9 cellular contexts compared by ENCODE assay signal in the genomic region with DNA sequence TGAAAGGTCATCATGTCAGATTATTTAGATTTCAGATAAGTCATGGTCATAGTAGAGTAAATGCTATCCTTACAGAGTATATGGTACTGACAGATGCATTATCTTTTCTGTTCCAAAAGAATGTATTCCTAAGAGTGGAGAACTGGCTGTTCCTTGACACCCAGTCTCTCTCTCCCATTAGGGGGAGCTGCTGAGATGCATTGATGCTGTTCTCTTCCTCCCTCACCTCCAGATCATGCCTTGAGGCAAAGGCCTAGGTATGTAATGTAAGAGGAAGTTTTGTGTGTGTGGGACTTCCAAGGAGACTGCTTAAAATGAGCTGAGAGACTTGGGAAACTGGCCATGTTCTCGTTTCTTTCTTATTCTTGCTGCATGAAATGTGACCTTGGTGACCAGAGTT.
A peak's percentile ranks its signal among the peaks of the same experiment; 100 is the strongest.
DNase-seq lines count a peak whose midpoint lies in the region; TF ChIP-seq lines count a peak whose summit lies in the region.
"Had no signal": no experiment of that assay in that cellular context is flagged by ENCODE, and none has a peak within 500 bp of the region (broad histone marks: within the 10 kb centered on the region; RNA-seq: fewer than 3 reads in every experiment).

No MANE protein-coding gene starts in this region.

- peaks cover 0 to 5% (median under 1%) of the 10 kb centered on the region in 4 donors for H3K4me1 Mint-ChIP-seq in CD4-positive, alpha-beta memory T cell
- no peaks in the 10 kb centered on the region for H3K4me1 Mint-ChIP-seq in activated CD4-positive, alpha-beta memory T cell treated with anti-CD3 and anti-CD28 coated beads for 36 hours (ENCODE audit: low read depth)

- H3K27me3 Mint-ChIP-seq in CD4-positive, alpha-beta memory T cell, result no peaks in the 10 kb centered on the region
- H3K27me3 Mint-ChIP-seq in activated CD4-positive, alpha-beta memory T cell treated with anti-CD3 and anti-CD28 coated beads for 36 hours, result no peaks in the 10 kb centered on the region

- CTCF ChIA-PET in CD4-positive, alpha-beta memory T cell (lab: Charles Lee; ENCODE audit: partially characterized antibody), result interaction anchor here (0.6 kb wide), 1 partner anchor 332 kb away, joined by 3 read pairs; no protein-coding TSS in a partner anchor
- CTCF ChIA-PET in activated CD4-positive, alpha-beta memory T cell treated with anti-CD3 and anti-CD28 coated beads for 36 hours (lab: Charles Lee), result interaction anchor here (0.6 to 0.7 kb wide), 2 partner anchors 133 to 246 kb away, joined by 3 read pairs; no protein-coding TSS in a partner anchor

- no peak overlapping the region for H3K4me3 ChIP-seq in CD4-positive, alpha-beta memory T cell (ENCODE audit: low read length in 2 of 2)
- no peak overlapping the region for H3K4me3 ChIP-seq in GM12864 (ENCODE audit: low read depth, low read length)
- no peak overlapping the region for H3K4me3 ChIP-seq in epithelial cell of proximal tubule (ENCODE audit: low read depth, low read length)
- H3K4me3 ChIP-seq: tibial nerve had no signal

- no peaks in the 10 kb centered on the region for H3K9me3 ChIP-seq in CD4-positive, alpha-beta memory T cell (ENCODE audit: control insufficient read depth in 1 of 2, low read length in 2 of 2)
- H3K9me3 ChIP-seq: tibial nerve had no signal

- no peak overlapping the region for H3K27ac ChIP-seq in CD4-positive, alpha-beta memory T cell (ENCODE audit: low read depth, low read length)
- H3K27ac ChIP-seq: tibial nerve had no signal

- no peaks in the 10 kb centered on the region for H3K4me1 ChIP-seq in CD4-positive, alpha-beta memory T cell (ENCODE audit: insufficient read depth, low read length)
- H3K4me1 ChIP-seq: tibial nerve had no signal

- intact Hi-C loops in CD4-positive, alpha-beta memory T cell (cut with micrococcal nuclease), result no loop called here
- intact Hi-C loops in activated CD4-positive, alpha-beta memory T cell treated with anti-CD3 and anti-CD28 coated beads for 36 hours (cut with micrococcal nuclease), result no loop called here

- POLR2A ChIA-PET in CD4-positive, alpha-beta memory T cell (lab: Charles Lee; ENCODE audit: partially characterized antibody), result no interaction called here
- POLR2A ChIA-PET in activated CD4-positive, alpha-beta memory T cell treated with anti-CD3 and anti-CD28 coated beads for 36 hours (lab: Charles Lee), result no interaction called here

- peaks cover 0 to 4% (median 3%) of the 10 kb centered on the region in 8 donors for H3K9me3 Mint-ChIP-seq in CD4-positive, alpha-beta memory T cell
- peaks cover 2% of the 10 kb centered on the region for H3K9me3 Mint-ChIP-seq in activated CD4-positive, alpha-beta memory T cell treated with anti-CD3 and anti-CD28 coated beads for 36 hours

- TF ChIP-seq CTCF in GM12864 (IDR thresholded peaks at IDR 0.05; ENCODE audit: low read depth, low read length, missing control alignments), result peak; percentile 51
- TF ChIP-seq CTCF in epithelial cell of proximal tubule (conservative IDR thresholded peaks at IDR 0.05; ENCODE audit: low read depth, low read length), result peak; percentile 32

- no peaks in the 10 kb centered on the region for H3K27me3 ChIP-seq in CD4-positive, alpha-beta memory T cell (ENCODE audit: insufficient read depth, low read length)
- H3K27me3 ChIP-seq: tibial nerve had no signal

- no peaks in the 10 kb centered on the region for H3K36me3 Mint-ChIP-seq in CD4-positive, alpha-beta memory T cell
- H3K36me3 Mint-ChIP-seq in activated CD4-positive, alpha-beta memory T cell treated with anti-CD3 and anti-CD28 coated beads for 36 hours, result no peaks in the 10 kb centered on the region

- peak in 4 of 5 donors; percentile 9 to 25 (median 16) for DNase-seq in CD4-positive, alpha-beta memory T cell
- peak; percentile 5 for DNase-seq in GM12864 (ENCODE audit: low read depth)
- peak; percentile 43 for DNase-seq in M059J (ENCODE audit: low read depth)
- DNase-seq in epithelial cell of proximal tubule (ENCODE audit: low read depth), result no peak
- no peak for DNase-seq in medulla oblongata (ENCODE audit: extremely low spot score)
- no peak for DNase-seq in cerebellar nuclear complex (lab: John Stamatoyannopoulos, UW)
- no peak for DNase-seq in activated CD4-positive, alpha-beta memory T cell treated with anti-CD3 and anti-CD28 coated beads for 36 hours
- DNase-seq in dedifferentiated amniotic fluid mesenchymal stem cell (ENCODE audit: extremely low spot score), result no peak

- no peak overlapping the region for H3K27ac Mint-ChIP-seq in CD4-positive, alpha-beta memory T cell
- H3K27ac Mint-ChIP-seq in activated CD4-positive, alpha-beta memory T cell treated with anti-CD3 and anti-CD28 coated beads for 36 hours, result no peak overlapping the region

- no peak overlapping the region for H3K4me3 Mint-ChIP-seq in CD4-positive, alpha-beta memory T cell
- no peak overlapping the region for H3K4me3 Mint-ChIP-seq in activated CD4-positive, alpha-beta memory T cell treated with anti-CD3 and anti-CD28 coated beads for 36 hours

- no peaks in the 10 kb centered on the region for H3K36me3 ChIP-seq in CD4-positive, alpha-beta memory T cell (ENCODE audit: insufficient read depth, low read length)
- H3K36me3 ChIP-seq: tibial nerve had no signal

Comparison
In these comparisons a context has a peak if more than half of its experiments do, and no peak if none do; other contexts are left out.
1. DNase-seq: peak in CD4-positive, alpha-beta memory T cell (4 of 5), GM12864 (single experiment) and M059J (single experiment); none in epithelial cell of proximal tubule (single experiment), medulla oblongata (single experiment), cerebellar nuclear complex (0 of 2), activated CD4-positive, alpha-beta memory T cell treated with anti-CD3 and anti-CD28 coated beads for 36 hours (single experiment) and dedifferentiated amniotic fluid mesenchymal stem cell (single experiment).